In the genomic region with DNA sequence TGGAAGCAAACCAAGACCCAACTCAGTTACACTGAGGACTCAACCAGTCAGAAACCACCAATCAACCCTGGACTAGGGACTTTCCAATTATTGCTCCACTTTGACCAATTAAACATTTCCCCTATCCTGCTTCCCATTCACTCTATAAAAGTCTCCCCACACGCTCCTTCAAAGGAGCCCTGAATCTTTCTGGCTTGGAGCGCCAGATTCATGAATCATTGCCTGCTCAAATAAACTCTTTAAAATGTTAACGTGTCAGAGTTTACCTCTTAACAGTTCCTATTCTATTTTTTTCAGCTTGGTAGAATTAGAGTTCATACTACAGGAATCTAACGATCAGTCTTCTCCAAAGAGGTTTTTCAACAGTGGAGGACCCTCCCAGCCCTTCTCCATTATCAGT, we compare ENCODE assay signal across 13 cellular contexts. TPM values are rescaled to one million over a fixed set of nuclear protein-coding genes. Genes with fewer than 3 reads are reported as not detected.
DNase-seq lines count a peak whose midpoint lies in the region; TF ChIP-seq lines count a peak whose summit lies in the region.
"Had no signal": no experiment of that assay in that cellular context is flagged by ENCODE, and none has a peak within 500 bp of the region (broad histone marks: within the 10 kb centered on the region; RNA-seq: fewer than 3 reads in every experiment).

No MANE protein-coding gene starts in this region.

- peak overlapping the region; percentile 86 for H3K27ac ChIP-seq in SJSA1
- peak overlapping the region; percentile 43 for H3K27ac ChIP-seq in smooth muscle cell (ENCODE audit: low read depth)
- H3K27ac ChIP-seq: WERI-Rb-1 had no signal

- 56% methylated on average over 4 of the region's 4 CpGs for WGBS in smooth muscle cell (ENCODE audit: low lambda C conversion rate)

- no peak overlapping the region for H3K4me2 ChIP-seq in smooth muscle cell

- H3K79me2 ChIP-seq in smooth muscle cell (ENCODE audit: low read depth), result no peaks in the 10 kb centered on the region

- no peak overlapping the region for H2AFZ ChIP-seq in smooth muscle cell (ENCODE audit: low read depth)

- H3K27me3 ChIP-seq in SJSA1 (replicated peaks) (no peaks in the 10 kb centered on the region), smooth muscle cell (ENCODE audit: low read depth) (no peaks in the 10 kb centered on the region)

- H3K9me3 ChIP-seq in SJSA1 (replicated peaks) (no peaks in the 10 kb centered on the region), smooth muscle cell (replicated peaks; ENCODE audit: low read depth) (no peaks in the 10 kb centered on the region)

- H3K4me3 ChIP-seq in SJSA1 (no peak overlapping the region), fibroblast of villous mesenchyme (ENCODE audit: low read depth, low read length) (no peak overlapping the region), smooth muscle cell (no peak overlapping the region)

- DNase-seq in EH (ENCODE audit: low read depth), result peak; percentile 89
- peak; percentile 69 to 90 for DNase-seq in SJSA1 (ENCODE audit: low read depth in 1 of 2, low spot score in 2 of 2)
- DNase-seq in fibroblast of villous mesenchyme (ENCODE audit: low read depth), result peak; percentile 64
- DNase-seq in smooth muscle cell (lab: John Stamatoyannopoulos, UW; ENCODE audit: unreplicated experiment), result no peak
- no peak for DNase-seq in RPMI8226
- DNase-seq in NCI-H446 (lab: John Stamatoyannopoulos, UW), result no peak
- no peak for DNase-seq in OCI-M1 (lab: John Stamatoyannopoulos, UW)
- DNase-seq in islet precursor cell, result no peak
- DNase-seq: naive thymus-derived CD8-positive, alpha-beta T cell; NCI-H2081; stimulated activated CD4-positive, alpha-beta T cell treated with anti-CD3 and anti-CD28 coated beads, Interleukin-15, amount 100 ng/mL, for 24 hours; WERI-Rb-1 had no signal

- H3F3A ChIP-seq in smooth muscle cell (ENCODE audit: low read depth), result no peaks in the 10 kb centered on the region

- peaks cover 44% of the 10 kb centered on the region for H3K4me1 ChIP-seq in SJSA1 (replicated peaks)
- H3K4me1 ChIP-seq in smooth muscle cell (ENCODE audit: low read depth), result no peaks in the 10 kb centered on the region

- H3K36me3 ChIP-seq in SJSA1 (no peaks in the 10 kb centered on the region), smooth muscle cell (ENCODE audit: low read depth) (no peaks in the 10 kb centered on the region)
- H3K36me3 ChIP-seq: WERI-Rb-1 had no signal

- no peaks in the 10 kb centered on the region for H4K20me1 ChIP-seq in smooth muscle cell (ENCODE audit: low read depth)

- H3K9ac ChIP-seq in smooth muscle cell (ENCODE audit: low read depth), result no peak overlapping the region

- no peak for TF ChIP-seq CTCF in fibroblast of villous mesenchyme (IDR thresholded peaks at IDR 0.05; ENCODE audit: insufficient read depth, low read depth, low read length)
- TF ChIP-seq CTCF in smooth muscle cell (IDR thresholded peaks at IDR 0.05; ENCODE audit: borderline replicate concordance, insufficient read depth, poor library complexity, severe bottlenecking), result no peak

RNA-seq across cellular contexts. Expression of a gene that starts 20.7 kb away (rescaled TPM):
- total RNA-seq in SJSA1 (2014; rRNA removed; shearing (Covaris generic)), result not detected in 2 replicates
- total RNA-seq in fibroblast of villous mesenchyme, result not detected in 2 replicates
- total RNA-seq in smooth muscle cell, result not detected in 2 replicates
- polyA plus RNA-seq in smooth muscle cell, result not detected in 2 replicates
- total RNA-seq: naive thymus-derived CD8-positive, alpha-beta T cell had no signal
- polyA plus RNA-seq: naive thymus-derived CD8-positive, alpha-beta T cell had no signal

RNA-seq across cellular contexts. Expression of a gene that starts 28.2 kb away (rescaled TPM):
- not detected in 2 replicates for total RNA-seq in SJSA1 (2014; rRNA removed; shearing (Covaris generic))
- total RNA-seq in fibroblast of villous mesenchyme (not detected in 2 replicates), smooth muscle cell (not detected in 2 replicates)
- not detected in 2 replicates for polyA plus RNA-seq in smooth muscle cell
- total RNA-seq: cerebellum; naive thymus-derived CD8-positive, alpha-beta T cell had no signal
- polyA plus RNA-seq: naive thymus-derived CD8-positive, alpha-beta T cell had no signal

Comparison
In these comparisons a context has a peak if more than half of its experiments do, and no peak if none do; other contexts are left out.
1. DNase-seq: peak in EH (single experiment), SJSA1 (2 of 2) and fibroblast of villous mesenchyme (single experiment); none in smooth muscle cell (single experiment), RPMI8226 (single experiment), NCI-H446 (0 of 2), OCI-M1 (single experiment) and islet precursor cell (single experiment).